10 cellular contexts compared by ENCODE assay signal in the genomic region with DNA sequence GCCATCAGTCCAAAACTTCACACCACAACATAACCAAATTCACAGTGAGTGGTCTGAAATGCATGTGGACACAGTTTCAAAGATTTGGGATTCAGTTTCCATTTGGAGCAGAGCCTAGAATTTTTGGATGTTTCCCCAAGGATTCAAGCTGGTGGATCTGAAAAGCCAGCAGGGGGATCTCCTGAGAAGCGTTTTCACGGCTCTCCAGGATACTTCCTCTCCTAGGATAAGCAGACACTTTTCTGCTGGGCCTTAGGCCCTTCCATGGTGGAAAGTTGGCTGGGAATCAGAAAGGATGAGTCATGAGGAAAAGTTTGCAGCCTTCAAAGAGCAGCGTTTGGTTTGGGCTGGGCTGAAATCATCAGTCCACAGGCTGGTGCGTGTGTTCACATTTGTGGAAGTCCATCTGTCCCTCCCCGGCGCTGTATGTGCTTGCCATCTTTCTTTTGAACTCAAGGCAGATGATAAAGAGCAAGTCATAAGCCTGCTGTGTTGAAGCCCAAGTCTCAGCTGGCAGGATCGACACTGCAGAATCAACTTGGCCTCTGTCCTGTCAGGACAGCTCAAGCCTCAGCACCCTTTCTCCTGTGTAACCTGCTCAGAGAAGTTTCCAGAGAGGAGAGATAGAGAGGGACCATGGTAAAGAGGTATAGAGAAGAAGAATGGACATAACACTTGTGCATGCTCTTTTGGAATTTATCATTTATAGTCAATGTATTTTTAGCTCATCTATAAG.
DNase-seq lines count a peak whose midpoint lies in the region; ATAC-seq, FAIRE-seq and TF ChIP-seq lines count a peak whose summit lies in the region.
"Had no signal": no experiment of that assay in that cellular context is flagged by ENCODE, and none has a peak within 500 bp of the region (broad histone marks: within the 10 kb centered on the region; RNA-seq: fewer than 3 reads in every experiment).

No MANE protein-coding gene starts in this region.

- in situ Hi-C loops in ACHN (cut with HindIII; ENCODE audit: low pct_ligation_motif_present, low pct_unique_long_range_greater_than_20kb, low sequenced_read_pairs): no loop called here

- no peak overlapping the region for H3K9ac ChIP-seq in endothelial cell of umbilical vein (replicated peaks; ENCODE audit: extremely low read depth, insufficient read depth, low read length)

- no peak overlapping the region for H2AFZ ChIP-seq in endothelial cell of umbilical vein (ENCODE audit: low read depth, low read length)

- no peaks in the 10 kb centered on the region for H3K27me3 ChIP-seq in endothelial cell of umbilical vein (ENCODE audit: control insufficient read depth in 2 of 2, insufficient read depth in 2 of 2, low read length in 2 of 2)
- no peaks in the 10 kb centered on the region for H3K27me3 ChIP-seq in CD4-positive, alpha-beta T cell (ENCODE audit: control insufficient read depth, insufficient read depth, low read length)

- no peaks in the 10 kb centered on the region for H3K9me1 ChIP-seq in endothelial cell of umbilical vein (replicated peaks; ENCODE audit: control insufficient read depth, extremely low read depth, insufficient read depth, low read length)

- intact Hi-C loops in endothelial cell of umbilical vein (cut with micrococcal nuclease): no loop called here
- intact Hi-C loops in CD4-positive, alpha-beta T cell (cut with DNase I, micrococcal nuclease): no loop called here

- peaks cover 2% of the 10 kb centered on the region for H3K9me3 ChIP-seq in endothelial cell of umbilical vein (replicated peaks; ENCODE audit: control insufficient read depth, insufficient read depth, low read length)
- H3K9me3 ChIP-seq in mesodermal cell (ENCODE audit: control insufficient read depth, low read length): no peaks in the 10 kb centered on the region
- H3K9me3 ChIP-seq in CD4-positive, alpha-beta T cell (ENCODE audit: control insufficient read depth, low read length): no peaks in the 10 kb centered on the region

- POLR2A ChIA-PET in endothelial cell of umbilical vein (lab: Charles Lee): no interaction called here
- POLR2A ChIA-PET in CD4-positive, alpha-beta T cell (lab: Charles Lee): no interaction called here

- no peak for TF ChIP-seq CTCF in endothelial cell of umbilical vein (IDR thresholded peaks at IDR 0.05; ENCODE audit: extremely low read depth in 1 of 2, insufficient read depth in 1 of 2, low read depth in 1 of 2, low read length in 2 of 2)
- no peak for TF ChIP-seq CTCF in CD4-positive, alpha-beta T cell (IDR thresholded peaks at IDR 0.05)

- dilution Hi-C loops in endothelial cell of umbilical vein (cut with MboI; ENCODE audit: extremely low pct_ligation_motif_present, low sequenced_read_pairs): no loop called here

- no peaks in the 10 kb centered on the region for H3K79me2 ChIP-seq in endothelial cell of umbilical vein (ENCODE audit: control insufficient read depth, insufficient read depth, low read length)

- H3K27me3 Mint-ChIP-seq in CD4-positive, alpha-beta T cell: peaks cover 11% of the 10 kb centered on the region

- TF ChIP-seq POLR2A in endothelial cell of umbilical vein (IDR thresholded peaks at IDR 0.05; ENCODE audit: low read depth, low read length): no peak

- H3K9me3 Mint-ChIP-seq in CD4-positive, alpha-beta T cell: no peaks in the 10 kb centered on the region
- H3K9me3 Mint-ChIP-seq: neural crest cell had no signal

- H3K4me1 Mint-ChIP-seq in CD4-positive, alpha-beta T cell (ENCODE audit: low read depth): no peaks in the 10 kb centered on the region

- no peaks in the 10 kb centered on the region for H3K36me3 Mint-ChIP-seq in CD4-positive, alpha-beta T cell (ENCODE audit: low read depth)

- BruUV-seq in endothelial cell of umbilical vein (replicated peaks; lab: Mats Ljungman, UMichigan): no TSS peak

- 46 to 49% methylated on average over 6 to 7 of the region's 7 CpGs for WGBS in mesodermal cell (ENCODE audit: insufficient coverage in 2 of 2), 2 experiments

- no peak for FAIRE-seq in endothelial cell of umbilical vein (lab: Jason Lieb, UNC)

- H4K20me1 ChIP-seq in endothelial cell of umbilical vein (replicated peaks; ENCODE audit: control insufficient read depth, extremely low read depth, insufficient read depth, low read length): no peaks in the 10 kb centered on the region

- H3K4me2 ChIP-seq in endothelial cell of umbilical vein (ENCODE audit: insufficient read depth, low read length): no peak overlapping the region

- no peak overlapping the region for H3K27ac ChIP-seq in endothelial cell of umbilical vein (ENCODE audit: insufficient read depth, low read depth, low read length)
- H3K27ac ChIP-seq in mesodermal cell (ENCODE audit: low read depth, low read length, severe bottlenecking): peak overlapping the region; percentile 12
- no peak overlapping the region for H3K27ac ChIP-seq in CD4-positive, alpha-beta T cell (ENCODE audit: low read depth, low read length)

- CTCF ChIA-PET in endothelial cell of umbilical vein (lab: Charles Lee): no interaction called here
- CTCF ChIA-PET in CD4-positive, alpha-beta T cell (lab: Charles Lee): no interaction called here

- H3K4me3 ChIP-seq in endothelial cell of umbilical vein (replicated peaks in 1 of 3; ENCODE audit: insufficient read depth in 1 of 3, low read depth in 1 of 3, low read length in 3 of 3) (no peak overlapping the region), mesodermal cell (ENCODE audit: extremely low read depth, insufficient read depth, low read length, poor library complexity, severe bottlenecking) (no peak overlapping the region)

- H3K36me3 ChIP-seq in endothelial cell of umbilical vein (ENCODE audit: control insufficient read depth in 2 of 2, extremely low read depth in 1 of 2, insufficient read depth in 2 of 2, low read length in 2 of 2): no peaks in the 10 kb centered on the region
- no peaks in the 10 kb centered on the region for H3K36me3 ChIP-seq in mesodermal cell (ENCODE audit: control insufficient read depth, insufficient read depth, low read length)

- no peaks in the 10 kb centered on the region for H3K4me1 ChIP-seq in endothelial cell of umbilical vein (ENCODE audit: control insufficient read depth, extremely low read depth, insufficient read depth, low read length)
- peaks cover 44% of the 10 kb centered on the region for H3K4me1 ChIP-seq in mesodermal cell (ENCODE audit: control insufficient read depth, insufficient read depth, low read length, poor library complexity, severe bottlenecking)

- H3K27ac Mint-ChIP-seq in CD4-positive, alpha-beta T cell: no peak overlapping the region

- H3K4me3 Mint-ChIP-seq in CD4-positive, alpha-beta T cell: no peak overlapping the region
- H3K4me3 Mint-ChIP-seq: neural crest cell had no signal

- ATAC-seq in CD4-positive, alpha-beta T cell (ENCODE audit: poor library complexity): no peak
- ATAC-seq in HG03460 (IDR thresholded peaks at IDR 0.05; ENCODE audit: unreplicated experiment): no peak

- peak; percentile 85 for DNase-seq in ACHN
- peak; percentile 82 for DNase-seq in NCI-H460 (ENCODE audit: extremely low read depth, low read depth)
- peak; percentile 1 for DNase-seq in endothelial cell of umbilical vein (ENCODE audit: low read depth, low spot score)
- no peak for DNase-seq in central memory CD4-positive, alpha-beta T cell
- no peak for DNase-seq in CD4-positive, alpha-beta T cell
- no peak for DNase-seq in NCI-H146 (lab: John Stamatoyannopoulos, UW)
- DNase-seq: activated T-cell treated with anti-CD3 and anti-CD28 coated beads, Interleukin-2, amount 50 U/mL, for 48 hours had no signal

TF ChIP-seq in endothelial cell of umbilical vein, 7 proteins besides CTCF, POLR2A, EP300 and RAD21:
- no peak for TF ChIP-seq JUN (IDR thresholded peaks at IDR 0.05; ENCODE audit: borderline replicate concordance, insufficient read depth, insufficient read length, low read depth)
- TF ChIP-seq EZH2 (IDR thresholded peaks at IDR 0.05; ENCODE audit: borderline replicate concordance, low read depth, low read length, severe bottlenecking): no peak
- no peak for TF ChIP-seq POLR2AphosphoS5 (IDR thresholded peaks at IDR 0.05; ENCODE audit: insufficient read depth, low read depth, low read length)
- no peak for TF ChIP-seq FOS (IDR thresholded peaks at IDR 0.05; ENCODE audit: borderline replicate concordance, insufficient read depth, low read length)
- no peak for TF ChIP-seq GATA2 (IDR thresholded peaks at IDR 0.05; ENCODE audit: insufficient read depth, insufficient read length, low read depth, low read length)
- no peak for TF ChIP-seq MYC (IDR thresholded peaks at IDR 0.05; ENCODE audit: low read depth, low read length)
- TF ChIP-seq, protein P1, sequence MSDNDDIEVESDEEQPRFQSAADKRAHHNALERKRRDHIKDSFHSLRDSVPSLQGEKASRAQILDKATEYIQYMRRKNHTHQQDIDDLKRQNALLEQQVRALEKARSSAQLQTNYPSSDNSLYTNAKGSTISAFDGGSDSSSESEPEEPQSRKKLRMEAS (IDR thresholded peaks at IDR 0.05; ENCODE audit: insufficient read depth, insufficient read length): no peak

Comparison
In these comparisons a context has a peak if more than half of its experiments do, and no peak if none do; other contexts are left out.
1. DNase-seq: peak in ACHN (single experiment), NCI-H460 (single experiment) and endothelial cell of umbilical vein (single experiment); none in central memory CD4-positive, alpha-beta T cell (single experiment), CD4-positive, alpha-beta T cell (0 of 10) and NCI-H146 (single experiment).